Comparison of ENCODE assay signal across 8 cellular contexts in genomic region chr22:31313366-31314147, GRCh38. TPM values are rescaled to one million over a fixed set of nuclear protein-coding genes. Genes with fewer than 3 reads are reported as not detected.
DNase-seq lines count a peak whose midpoint lies in the region; ATAC-seq and TF ChIP-seq lines count a peak whose summit lies in the region.

No MANE protein-coding gene starts in this region.

- ATAC-seq in HG03442 (IDR thresholded peaks at IDR 0.05; ENCODE audit: unreplicated experiment), result no peak

- peak; percentile 45 to 71 (median 51) for DNase-seq in CD8-positive, alpha-beta memory T cell
- DNase-seq in HuH-7.5 (ENCODE audit: low spot score) (peak; percentile 52), SJSA1 (ENCODE audit: low read depth in 1 of 2, low spot score in 2 of 2) (peak; percentile 42 to 56), glomerular visceral epithelial cell (ENCODE audit: extremely low spot score) (peak; percentile 47), nucleus accumbens (lab: John Stamatoyannopoulos, UW) (peak in 47 of 56 donors; percentile 6 to 80 (median 41)), tibial artery (peak; percentile 62 to 86)

- peaks cover 0 to 3% (median 0%) of the 10 kb centered on the region in 5 donors for H3K9me3 Mint-ChIP-seq in CD8-positive, alpha-beta memory T cell
- peaks cover 4% of the 10 kb centered on the region for H3K9me3 Mint-ChIP-seq in activated naive CD8-positive, alpha-beta T cell (ENCODE audit: low read depth)

- POLR2A ChIA-PET in CD8-positive, alpha-beta memory T cell (lab: Charles Lee), result interaction anchor here (0.5 to 1.6 kb wide), 8 partner anchors 17 to 202 kb away, joined by 3 to 37 read pairs (median 3); partner anchors contain the start of gene PIK3IP1

- H3K36me3 ChIP-seq in CD8-positive, alpha-beta memory T cell (ENCODE audit: insufficient read depth, low read length), result no peaks in the 10 kb centered on the region
- H3K36me3 ChIP-seq in SJSA1, result no peaks in the 10 kb centered on the region
- H3K36me3 ChIP-seq in tibial artery, result no peaks in the 10 kb centered on the region

- H3K36me3 Mint-ChIP-seq in CD8-positive, alpha-beta memory T cell, result peaks cover 6 to 37% (median 8%) of the 10 kb centered on the region in 3 donors
- peaks cover 20% of the 10 kb centered on the region for H3K36me3 Mint-ChIP-seq in activated naive CD8-positive, alpha-beta T cell

- no peak overlapping the region for H3K27ac ChIP-seq in CD8-positive, alpha-beta memory T cell (ENCODE audit: low read depth, low read length)
- H3K27ac ChIP-seq in SJSA1, result no peak overlapping the region
- peak overlapping the region; percentile 57 to 62 for H3K27ac ChIP-seq in tibial artery

- intact Hi-C loops in tibial artery (cut with DNase I; ENCODE audit: low total_unique reads), result no loop called here

- H3K27ac Mint-ChIP-seq in CD8-positive, alpha-beta memory T cell, result peak overlapping the region in 6 of 8 donors; percentile 2 to 74 (median 8)
- H3K27ac Mint-ChIP-seq in activated naive CD8-positive, alpha-beta T cell, result peak overlapping the region; percentile 66

- H3K9me3 ChIP-seq in CD8-positive, alpha-beta memory T cell (ENCODE audit: low read length), result no peaks in the 10 kb centered on the region
- H3K9me3 ChIP-seq in SJSA1 (replicated peaks) (peaks cover 3% of the 10 kb centered on the region; the same call in 1 of the 2 replicates), tibial artery (peaks cover 0 to 3% (median 0%) of the 10 kb centered on the region in 3 donors)

- H3K4me1 ChIP-seq in CD8-positive, alpha-beta memory T cell (ENCODE audit: insufficient read depth, low read length), result peaks cover 17% of the 10 kb centered on the region
- H3K4me1 ChIP-seq in SJSA1 (replicated peaks), result no peaks in the 10 kb centered on the region; the same call in 1 of the 2 replicates
- H3K4me1 ChIP-seq in tibial artery, result peaks cover 0 to 9% (median 5%) of the 10 kb centered on the region in 4 donors

- H3K4me3 Mint-ChIP-seq in CD8-positive, alpha-beta memory T cell, result no peak overlapping the region
- H3K4me3 Mint-ChIP-seq in activated naive CD8-positive, alpha-beta T cell, result no peak overlapping the region

- CTCF ChIA-PET in CD8-positive, alpha-beta memory T cell (lab: Charles Lee), result interaction anchor here (0.7 to 5.4 kb wide), 29 partner anchors 8 to 323 kb away, joined by 3 to 52 read pairs (median 3); partner anchors contain the start of genes LIMK2, PIK3IP1 and RNF185

- no peaks in the 10 kb centered on the region for H3K27me3 Mint-ChIP-seq in CD8-positive, alpha-beta memory T cell
- H3K27me3 Mint-ChIP-seq in activated naive CD8-positive, alpha-beta T cell, result no peaks in the 10 kb centered on the region

- peaks cover 6 to 15% (median 10%) of the 10 kb centered on the region in 3 donors for H3K4me1 Mint-ChIP-seq in CD8-positive, alpha-beta memory T cell
- H3K4me1 Mint-ChIP-seq in activated naive CD8-positive, alpha-beta T cell (ENCODE audit: low read depth), result peaks cover 17% of the 10 kb centered on the region

- H3K27me3 ChIP-seq in CD8-positive, alpha-beta memory T cell (ENCODE audit: insufficient read depth, low read length, poor library complexity, severe bottlenecking), result no peaks in the 10 kb centered on the region
- H3K27me3 ChIP-seq in SJSA1 (replicated peaks) (no peaks in the 10 kb centered on the region), tibial artery (no peaks in the 10 kb centered on the region)

- peak; percentile 79 to 83 for TF ChIP-seq CTCF in tibial artery (IDR thresholded peaks at IDR 0.05)

- no peak overlapping the region for H3K4me3 ChIP-seq in CD8-positive, alpha-beta memory T cell (ENCODE audit: low read length)
- no peak overlapping the region for H3K4me3 ChIP-seq in SJSA1
- H3K4me3 ChIP-seq in tibial artery, result no peak overlapping the region

RNA-seq across cellular contexts. Expression of gene PIK3IP1, which starts 21.3 kb away (rescaled TPM):
- 10 to 100 TPM; 32.2 to 35.3 TPM for total RNA-seq in CD8-positive, alpha-beta memory T cell
- polyA plus RNA-seq in CD8-positive, alpha-beta memory T cell, result 350 TPM
- 1.3 and 2.2 TPM in 2 replicates for total RNA-seq in SJSA1 (2014; rRNA removed; shearing (Covaris generic))

RNA-seq across cellular contexts. Expression of gene PATZ1, which starts 32.6 kb away (rescaled TPM):
- 10 to 100 TPM; 32.4 to 35.6 TPM for total RNA-seq in CD8-positive, alpha-beta memory T cell
- 18.1 TPM for polyA plus RNA-seq in CD8-positive, alpha-beta memory T cell
- total RNA-seq in SJSA1 (2014; rRNA removed; shearing (Covaris generic)), result 14.7 and 14.9 TPM in 2 replicates

Comparison
In these comparisons a context has a peak if more than half of its experiments do, and no peak if none do; other contexts are left out.
1. H3K27ac ChIP-seq: peak in tibial artery (2 of 2); none in CD8-positive, alpha-beta memory T cell (single experiment) and SJSA1 (single experiment).
2. RNA of gene PIK3IP1, which starts 21.3 kb away (total RNA-seq): 32.2 to 35.3 TPM in CD8-positive, alpha-beta memory T cell; 1.3 to 2.2 TPM in SJSA1; every median in the first group is over 10 times any median in the second.
3. Peak in every context shown above with its lines, with median percentiles within 50 percentile points of each other: DNase-seq.